ENCODE assay signal across 8 cellular contexts in genomic region chr16:24988593-24989338, GRCh38. TPM values are rescaled to one million over a fixed set of nuclear protein-coding genes. Genes with fewer than 3 reads are reported as not detected.
A peak's percentile ranks its signal among the peaks of the same experiment; 100 is the strongest.
DNase-seq lines count a peak whose midpoint lies in the region; ATAC-seq and TF ChIP-seq lines count a peak whose summit lies in the region.

No MANE protein-coding gene starts in this region.

- no peaks in the 10 kb centered on the region for H3K27me3 Mint-ChIP-seq in CD4-positive, CD25-positive, alpha-beta regulatory T cell
- H3K27me3 Mint-ChIP-seq in mesothelial cell of epicardium (ENCODE audit: low read depth): no peaks in the 10 kb centered on the region

- H2AFZ ChIP-seq in OCI-LY7 (ENCODE audit: low read length): no peak overlapping the region

- no peak overlapping the region for H3K4me3 Mint-ChIP-seq in CD4-positive, CD25-positive, alpha-beta regulatory T cell
- H3K4me3 Mint-ChIP-seq in mesothelial cell of epicardium: peak overlapping the region; percentile 39

- TF ChIP-seq CTCF in OCI-LY7 (conservative IDR thresholded peaks at IDR 0.05; ENCODE audit: low read length): no peak
- TF ChIP-seq CTCF in mesothelial cell of epicardium (IDR thresholded peaks at IDR 0.05; ENCODE audit: unreplicated experiment): no peak
- no peak for TF ChIP-seq CTCF in tibial nerve (IDR thresholded peaks at IDR 0.05)
- no peak for TF ChIP-seq CTCF in lower leg skin (IDR thresholded peaks at IDR 0.05)

- peaks cover 28% of the 10 kb centered on the region for H3K4me1 ChIP-seq in CD4-positive, CD25-positive, alpha-beta regulatory T cell (ENCODE audit: control insufficient read depth, insufficient read depth, low read length, poor library complexity, severe bottlenecking)
- H3K4me1 ChIP-seq in OCI-LY7 (ENCODE audit: insufficient read depth, low read length, poor library complexity, severe bottlenecking) (peaks cover 45% of the 10 kb centered on the region), tibial nerve (peaks cover 0 to 100% (median 75%) of the 10 kb centered on the region in 4 donors)

- H3K9me2 ChIP-seq in OCI-LY7 (ENCODE audit: insufficient read depth, low read length): no peaks in the 10 kb centered on the region

- peak overlapping the region; percentile 66 to 92 (median 79) for H3K27ac Mint-ChIP-seq in CD4-positive, CD25-positive, alpha-beta regulatory T cell
- peak overlapping the region; percentile 79 for H3K27ac Mint-ChIP-seq in mesothelial cell of epicardium

- H4K20me1 ChIP-seq in OCI-LY7 (ENCODE audit: insufficient read depth, low read length): no peaks in the 10 kb centered on the region

- 7 to 11% methylated on average over 8 of the region's 8 CpGs for WGBS in tibial nerve, 2 donors
- WGBS in lower leg skin, 2 donors: 22 to 30% methylated on average over 8 of the region's 8 CpGs

- H3K27ac ChIP-seq in CD4-positive, CD25-positive, alpha-beta regulatory T cell (ENCODE audit: insufficient read depth, low read length, poor library complexity, severe bottlenecking): no peak overlapping the region
- H3K27ac ChIP-seq in OCI-LY7 (ENCODE audit: low read depth, low read length, poor library complexity, severe bottlenecking) (no peak overlapping the region), tibial nerve (peak overlapping the region; percentile 50 to 92 (median 66))

- peak in 1 of 3 donors; percentile 17 for DNase-seq in CD4-positive, CD25-positive, alpha-beta regulatory T cell
- DNase-seq in OCI-LY7 (ENCODE audit: low spot score) (peak; percentile 38), dermis microvascular lymphatic vessel endothelial cell (ENCODE audit: low read depth in 2 of 2) (peak; percentile 91 to 92), mesothelial cell of epicardium (ENCODE audit: low spot score in 2 of 2, unreplicated experiment in 2 of 2) (no peak), tibial nerve (ENCODE audit: low spot score in 2 of 2) (peak in 1 of 2 donors; percentile 31), lower leg skin (ENCODE audit: low spot score in 2 of 2) (no peak)

- peaks cover 9% of the 10 kb centered on the region; the same call in 1 of the 2 replicates for H3K79me2 ChIP-seq in OCI-LY7 (ENCODE audit: insufficient read depth, low read depth, low read length)

- H3K4me2 ChIP-seq in OCI-LY7 (ENCODE audit: low read length): peak overlapping the region; percentile 27; the same call in 1 of the 2 replicates

- no peak for TF ChIP-seq POLR2A in tibial nerve (IDR thresholded peaks at IDR 0.05)
- no peak for TF ChIP-seq POLR2A in lower leg skin (IDR thresholded peaks at IDR 0.05)

- CTCF ChIA-PET in OCI-LY7 (lab: Charles Lee; ENCODE audit: unreplicated experiment): interaction anchor here (1.8 kb wide), 1 partner anchor 9 kb away, joined by 6 read pairs; no protein-coding TSS in a partner anchor

- H3K36me3 ChIP-seq in CD4-positive, CD25-positive, alpha-beta regulatory T cell (ENCODE audit: control insufficient read depth, insufficient read depth, low read length): no peaks in the 10 kb centered on the region
- H3K36me3 ChIP-seq in OCI-LY7 (ENCODE audit: insufficient read depth, low read length) (no peaks in the 10 kb centered on the region), tibial nerve (no peaks in the 10 kb centered on the region)

- peak; percentile 44 to 45 for ATAC-seq in CD4-positive, CD25-positive, alpha-beta regulatory T cell (ENCODE audit: low read depth in 2 of 2)
- ATAC-seq in GM19023 (IDR thresholded peaks at IDR 0.05; ENCODE audit: unreplicated experiment): no peak
- no peak for ATAC-seq in HG03097 (IDR thresholded peaks at IDR 0.05; ENCODE audit: low FRiP score, unreplicated experiment)

- TF ChIP-seq EP300 in tibial nerve (IDR thresholded peaks at IDR 0.05): peak in 1 of 2 donors; percentile 10

- POLR2A ChIA-PET in OCI-LY7 (lab: Charles Lee): interaction anchor here (0.6 to 1.6 kb wide), 9 partner anchors 9 to 611 kb away, joined by 3 to 4 read pairs (median 3); no protein-coding TSS in a partner anchor

- peaks cover 35 to 90% (median 69%) of the 10 kb centered on the region in 4 donors for H3K4me1 Mint-ChIP-seq in CD4-positive, CD25-positive, alpha-beta regulatory T cell
- peaks cover 36% of the 10 kb centered on the region for H3K4me1 Mint-ChIP-seq in mesothelial cell of epicardium

- no peaks in the 10 kb centered on the region for H3K27me3 ChIP-seq in CD4-positive, CD25-positive, alpha-beta regulatory T cell (ENCODE audit: control insufficient read depth, insufficient read depth, low read length)
- H3K27me3 ChIP-seq in tibial nerve: no peaks in the 10 kb centered on the region

- intact Hi-C loops in OCI-LY7 (cut with micrococcal nuclease; ENCODE audit: unreplicated experiment): no loop called here
- intact Hi-C loops in lower leg skin (cut with DNase I; ENCODE audit: low total_unique reads): no loop called here

- H3K4me3 ChIP-seq in CD4-positive, CD25-positive, alpha-beta regulatory T cell (ENCODE audit: low read depth, low read length): no peak overlapping the region
- H3K4me3 ChIP-seq in OCI-LY7 (ENCODE audit: low read depth, low read length, poor library complexity, severe bottlenecking) (no peak overlapping the region), tibial nerve (no peak overlapping the region), lower leg skin (ENCODE audit: low read depth, poor library complexity, severe bottlenecking) (no peak overlapping the region)

- no peaks in the 10 kb centered on the region for H3K9me3 Mint-ChIP-seq in CD4-positive, CD25-positive, alpha-beta regulatory T cell
- H3K9me3 Mint-ChIP-seq in mesothelial cell of epicardium: no peaks in the 10 kb centered on the region

- no peaks in the 10 kb centered on the region for H3K9me3 ChIP-seq in CD4-positive, CD25-positive, alpha-beta regulatory T cell (ENCODE audit: control insufficient read depth in 2 of 2, low read length in 2 of 2)
- H3K9me3 ChIP-seq in OCI-LY7 (ENCODE audit: low read length): no peaks in the 10 kb centered on the region
- no peaks in the 10 kb centered on the region for H3K9me3 ChIP-seq in tibial nerve

- H3K36me3 Mint-ChIP-seq in CD4-positive, CD25-positive, alpha-beta regulatory T cell: peaks cover 6% of the 10 kb centered on the region
- H3K36me3 Mint-ChIP-seq in mesothelial cell of epicardium: no peaks in the 10 kb centered on the region

- BruUV-seq in OCI-LY7 (replicated peaks; lab: Mats Ljungman, UMichigan): no TSS peak

RNA-seq across cellular contexts. Expression of gene ARHGAP17, which starts 26.4 kb away (rescaled TPM):
- 87.7 TPM for total RNA-seq in CD4-positive, CD25-positive, alpha-beta regulatory T cell
- 10 to 100 TPM; 22.0 to 36.7 (median 29.0) TPM for polyA plus RNA-seq in CD4-positive, CD25-positive, alpha-beta regulatory T cell
- 31.4 and 37.1 TPM in 2 replicates for total RNA-seq in OCI-LY7 (2014; rRNA removed; shearing (Covaris generic))
- total RNA-seq in OCI-LY7 (2022): 89.3 and 95.1 TPM in 2 replicates
- total RNA-seq in dermis microvascular lymphatic vessel endothelial cell: 31.8 and 57.5 TPM in 2 replicates
- total RNA-seq in mesothelial cell of epicardium: 77.4 to 81.3 TPM (median 77.7 TPM) in 3 replicates
- 10 to 100 TPM; 43.3 to 72.6 (median 56.2) TPM for total RNA-seq in tibial nerve
- total RNA-seq in lower leg skin: 10 to 100 TPM; 28.0 to 49.2 (median 31.2) TPM

Comparison
In these comparisons a context has a peak if more than half of its experiments do, and no peak if none do; other contexts are left out.
1. ATAC-seq: peak in CD4-positive, CD25-positive, alpha-beta regulatory T cell (2 of 2); none in GM19023 (single experiment) and HG03097 (single experiment).
2. DNase-seq: peak in OCI-LY7 (single experiment) and dermis microvascular lymphatic vessel endothelial cell (2 of 2); none in mesothelial cell of epicardium (0 of 2) and lower leg skin (0 of 2).
3. H3K27ac ChIP-seq: peak in tibial nerve (4 of 4); none in CD4-positive, CD25-positive, alpha-beta regulatory T cell (single experiment) and OCI-LY7 (single experiment).